Comparison of ENCODE assay signal across 35 cellular contexts in the genomic region with DNA sequence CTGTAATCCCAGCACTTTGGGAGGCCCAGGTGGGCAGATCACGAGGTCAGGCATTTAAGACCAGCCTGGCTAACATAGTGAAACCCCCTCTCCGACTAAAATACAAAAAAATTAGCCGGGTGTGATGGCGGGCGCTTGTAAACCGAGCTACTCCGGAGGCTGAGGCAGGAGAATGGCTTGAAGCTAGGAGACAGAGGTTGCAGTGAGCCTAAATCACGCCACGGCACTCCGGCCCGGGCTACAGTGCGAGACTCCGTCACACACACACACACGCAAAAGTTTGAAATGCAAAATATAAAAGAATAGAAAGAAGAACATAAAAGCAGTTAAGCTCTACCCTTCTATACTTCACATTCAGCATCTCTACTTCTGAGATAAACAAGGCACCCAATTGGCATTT.
"Had no signal": no experiment of that assay in that cellular context is flagged by ENCODE, and none has a peak within 500 bp of the region (broad histone marks: within the 10 kb centered on the region; RNA-seq: fewer than 3 reads in every experiment).

No MANE protein-coding gene starts in this region.

- H3K27me3 ChIP-seq: adrenal gland, body of pancreas, brain microvascular endothelial cell, breast epithelium had no signal

- H3K27ac ChIP-seq: adrenal gland, body of pancreas, brain microvascular endothelial cell, breast epithelium, VCaP had no signal

- H3K4me1 Mint-ChIP-seq: activated B cell treated with CpG ODN at 0.5 μM for 24 hours; activated CD4-positive, alpha-beta T cell treated with anti-CD3 and anti-CD28 coated beads, Interleukin-2, amount 10 ng/mL, durations not matched to agents 24 days and 14 days; activated naive CD8-positive, alpha-beta T cell treated with anti-CD3 and anti-CD28 coated beads for 36 hours; activated T-helper 17 cell treated with anti-CD3 and anti-CD28 coated beads, Interleukin-2, amount 50 U/mL, for 72 hours had no signal

- H3K4me3 Mint-ChIP-seq: activated B cell treated with CpG ODN at 0.5 μM for 24 hours; activated CD4-positive, alpha-beta memory T cell treated with anti-CD3 and anti-CD28 coated beads for 36 hours; activated CD4-positive, alpha-beta T cell treated with anti-CD3 and anti-CD28 coated beads, Interleukin-2, amount 10 ng/mL, durations not matched to agents 24 days and 14 days; activated CD8-positive, alpha-beta T cell treated with anti-CD3 and anti-CD28 coated beads for 36 hours; activated naive CD4-positive, alpha-beta T cell treated with anti-CD3 and anti-CD28 coated beads for 36 hours; activated naive CD8-positive, alpha-beta T cell treated with anti-CD3 and anti-CD28 coated beads for 36 hours; activated T-cell treated with anti-CD3 and anti-CD28 coated beads, Interleukin-2, amount 50 U/mL, for 4 hours; activated T-cell treated with anti-CD3 and anti-CD28 coated beads, Interleukin-2, amount 50 U/mL, for 72 hours; activated T-helper 1 cell treated with anti-CD3 and anti-CD28 coated beads, Interleukin-12 subunit alpha, Interleukin-12 subunit beta, Interleukin-2, Interleukin-4 antibody, amounts not matched to agents 30 ng/mL and 10 ng/mL and 1 ng/mL, durations not matched to agents 14 hours and 24 hours and 36 hours; activated T-helper 17 cell treated with anti-CD3 and anti-CD28 coated beads, Interleukin-2, amount 50 U/mL, for 72 hours; T-helper 1 cell treated with Interleukin-12 subunit alpha and Interleukin-12 subunit beta and Interleukin-4 antibody, amounts not matched to agents 30 μg/mL and 1 μg/mL, for 36 hours; T-helper 2 cell treated with Interferon-gamma antibody and Interleukin-4, amounts not matched to agents 5 μg/mL and 100 μg/mL, for 36 hours had no signal

- H3K36me3 ChIP-seq: adrenal gland, brain microvascular endothelial cell, breast epithelium had no signal

- H3K9me3 ChIP-seq: adrenal gland, body of pancreas, breast epithelium had no signal

- H3K4me1 ChIP-seq: adrenal gland, body of pancreas, breast epithelium had no signal

- DNase-seq: activated B cell treated with CpG ODN at 0.5 μM for 24 hours; activated CD4-positive, alpha-beta memory T cell treated with anti-CD3 and anti-CD28 coated beads for 36 hours; activated CD4-positive, alpha-beta T cell treated with anti-CD3 and anti-CD28 coated beads for 4 hours; activated CD4-positive, alpha-beta T cell treated with anti-CD3 and anti-CD28 coated beads, Interleukin-2, amount 10 ng/mL, durations not matched to agents 24 days and 14 days; activated CD4-positive, alpha-beta T cell treated with anti-CD3 and anti-CD28 coated beads, Interleukin-2, amount 50 U/mL, for 1 hour; activated CD4-positive, alpha-beta T cell treated with anti-CD3 and anti-CD28 coated beads, Interleukin-2, amount 50 U/mL, for 4 hours; activated CD4-positive, CD25-positive, alpha-beta regulatory T cell treated with anti-CD3 and anti-CD28 coated beads, Interleukin-2, amount 50 U/mL, for 72 hours; activated CD8-positive, alpha-beta memory T cell treated with anti-CD3 and anti-CD28 coated beads, Interleukin-2, amount 50 U/mL, for 4 hours; activated CD8-positive, alpha-beta T cell treated with anti-CD3 and anti-CD28 coated beads for 36 hours; activated effector memory CD4-positive, alpha-beta T cell treated with anti-CD3 and anti-CD28 coated beads, Interleukin-2, amount 50 U/mL, for 16 hours; activated gamma-delta T cell treated with Interleukin-2 at 50 U/mL for 16 hours; activated naive CD4-positive, alpha-beta T cell; activated naive CD4-positive, alpha-beta T cell treated with anti-CD3 and anti-CD28 coated beads for 36 hours; activated naive CD4-positive, alpha-beta T cell treated with anti-CD3 and anti-CD28 coated beads, Interleukin-2, amount 50 U/mL, for 16 hours; activated naive CD8-positive, alpha-beta T cell treated with anti-CD3 and anti-CD28 coated beads for 36 hours; activated T-cell treated with anti-CD3 and anti-CD28 coated beads for 4 hours; activated T-cell treated with anti-CD3 and anti-CD28 coated beads, Interleukin-2, amount 50 U/mL, for 1 hour; activated T-cell treated with anti-CD3 and anti-CD28 coated beads, Interleukin-2, amount 50 U/mL, for 4 hours; activated T-cell treated with anti-CD3 and anti-CD28 coated beads, Interleukin-2, amount 50 U/mL, for 72 hours; adrenal gland; amniotic stem cell; aorta; body of pancreas; brain microvascular endothelial cell; central memory CD4-positive, alpha-beta T cell; T-helper 1 cell; T-helper 2 cell; T-helper 9 cell had no signal

- H3K27me3 Mint-ChIP-seq: activated B cell treated with CpG ODN at 0.5 μM for 24 hours; activated CD4-positive, alpha-beta memory T cell treated with anti-CD3 and anti-CD28 coated beads for 36 hours; activated CD4-positive, alpha-beta T cell treated with anti-CD3 and anti-CD28 coated beads, Interleukin-2, amount 10 ng/mL, durations not matched to agents 24 days and 14 days; activated CD8-positive, alpha-beta T cell treated with anti-CD3 and anti-CD28 coated beads for 36 hours; activated naive CD8-positive, alpha-beta T cell treated with anti-CD3 and anti-CD28 coated beads for 36 hours; activated T-helper 17 cell treated with anti-CD3 and anti-CD28 coated beads, Interleukin-2, amount 50 U/mL, for 72 hours had no signal

- ATAC-seq: activated CD8-positive, alpha-beta T cell treated with anti-CD3 and anti-CD28 coated beads for 36 hours; activated naive CD4-positive, alpha-beta T cell treated with anti-CD3 and anti-CD28 coated beads, Interleukin-2, amount 50 U/mL, for 72 hours; activated T-cell treated with anti-CD3 and anti-CD28 coated beads, Interleukin-2, amount 50 U/mL, for 4 hours; activated T-cell treated with anti-CD3 and anti-CD28 coated beads, Interleukin-2, amount 50 U/mL, for 72 hours; activated T-helper 17 cell treated with anti-CD3 and anti-CD28 coated beads, Interleukin-2, amount 50 U/mL, for 72 hours; body of pancreas had no signal

- H3K27ac Mint-ChIP-seq: activated B cell treated with CpG ODN at 0.5 μM for 24 hours; activated CD4-positive, alpha-beta memory T cell treated with anti-CD3 and anti-CD28 coated beads for 36 hours; activated CD4-positive, alpha-beta T cell treated with anti-CD3 and anti-CD28 coated beads, Interleukin-2, amount 10 ng/mL, durations not matched to agents 24 days and 14 days; activated CD8-positive, alpha-beta T cell treated with anti-CD3 and anti-CD28 coated beads for 36 hours; activated naive CD4-positive, alpha-beta T cell treated with anti-CD3 and anti-CD28 coated beads for 36 hours; activated naive CD4-positive, alpha-beta T cell treated with anti-CD3 and anti-CD28 coated beads, Interleukin-2, amount 50 U/mL, for 72 hours; activated naive CD8-positive, alpha-beta T cell treated with anti-CD3 and anti-CD28 coated beads for 36 hours; activated T-cell treated with anti-CD3 and anti-CD28 coated beads, Interleukin-2, amount 50 U/mL, for 72 hours; activated T-helper 1 cell treated with anti-CD3 and anti-CD28 coated beads, Interleukin-12 subunit alpha, Interleukin-12 subunit beta, Interleukin-2, Interleukin-4 antibody, amounts not matched to agents 30 ng/mL and 10 ng/mL and 1 ng/mL, durations not matched to agents 14 hours and 24 hours and 36 hours; activated T-helper 17 cell treated with anti-CD3 and anti-CD28 coated beads, Interleukin-2, amount 50 U/mL, for 72 hours; T-helper 1 cell treated with Interleukin-12 subunit alpha and Interleukin-12 subunit beta and Interleukin-4 antibody, amounts not matched to agents 30 μg/mL and 1 μg/mL, for 36 hours; T-helper 2 cell treated with Interferon-gamma antibody and Interleukin-4, amounts not matched to agents 5 μg/mL and 100 μg/mL, for 36 hours had no signal

- H3K4me3 ChIP-seq: adrenal gland, body of pancreas, breast epithelium had no signal

- H3K9me3 Mint-ChIP-seq: activated B cell treated with CpG ODN at 0.5 μM for 24 hours; activated CD4-positive, alpha-beta T cell treated with anti-CD3 and anti-CD28 coated beads, Interleukin-2, amount 10 ng/mL, durations not matched to agents 24 days and 14 days; activated naive CD4-positive, alpha-beta T cell treated with anti-CD3 and anti-CD28 coated beads for 36 hours; activated naive CD8-positive, alpha-beta T cell treated with anti-CD3 and anti-CD28 coated beads for 36 hours; activated T-helper 1 cell treated with anti-CD3 and anti-CD28 coated beads, Interleukin-12 subunit alpha, Interleukin-12 subunit beta, Interleukin-2, Interleukin-4 antibody, amounts not matched to agents 30 ng/mL and 10 ng/mL and 1 ng/mL, durations not matched to agents 14 hours and 24 hours and 36 hours; T-helper 1 cell treated with Interleukin-12 subunit alpha and Interleukin-12 subunit beta and Interleukin-4 antibody, amounts not matched to agents 30 μg/mL and 1 μg/mL, for 36 hours had no signal

- H3K36me3 Mint-ChIP-seq: activated CD4-positive, alpha-beta memory T cell treated with anti-CD3 and anti-CD28 coated beads for 36 hours; activated naive CD4-positive, alpha-beta T cell treated with anti-CD3 and anti-CD28 coated beads, Interleukin-2, amount 50 U/mL, for 72 hours; activated naive CD8-positive, alpha-beta T cell treated with anti-CD3 and anti-CD28 coated beads for 36 hours had no signal
